Comparison of ENCODE assay signal across 8 cellular contexts in genomic region chr2:37005118-37005868, GRCh38. TPM values are rescaled to one million over a fixed set of nuclear protein-coding genes. Genes with fewer than 3 reads are reported as not detected.
A peak's percentile ranks its signal among the peaks of the same experiment; 100 is the strongest.
DNase-seq lines count a peak whose midpoint lies in the region; ATAC-seq and TF ChIP-seq lines count a peak whose summit lies in the region.

No MANE protein-coding gene starts in this region.

- no peak overlapping the region for H3K56ac ChIP-seq in mesendoderm (ENCODE audit: low read length)

- no peak overlapping the region for H3K4me2 ChIP-seq in mesendoderm (ENCODE audit: low read length)

- no peaks in the 10 kb centered on the region for H3K79me1 ChIP-seq in mesendoderm (ENCODE audit: low read length)

- H2BK15ac ChIP-seq in mesendoderm (replicated peaks; ENCODE audit: low read depth): no peak overlapping the region

- no peaks in the 10 kb centered on the region for H3K27me3 Mint-ChIP-seq in central memory CD8-positive, alpha-beta T cell
- no peaks in the 10 kb centered on the region for H3K27me3 Mint-ChIP-seq in endothelial cell (ENCODE audit: unreplicated experiment)

- peak overlapping the region; percentile 21 for H3K4me3 Mint-ChIP-seq in central memory CD8-positive, alpha-beta T cell
- H3K4me3 Mint-ChIP-seq in endothelial cell (ENCODE audit: unreplicated experiment): no peak overlapping the region

- no peaks in the 10 kb centered on the region for H3K27me3 ChIP-seq in mesendoderm (ENCODE audit: insufficient read depth, low read length, poor library complexity)

- H3K4me1 Mint-ChIP-seq in central memory CD8-positive, alpha-beta T cell: peaks cover 10% of the 10 kb centered on the region
- peaks cover 16% of the 10 kb centered on the region for H3K4me1 Mint-ChIP-seq in endothelial cell (ENCODE audit: unreplicated experiment)

- WGBS in mesendoderm (ENCODE audit: extremely low coverage, insufficient coverage, low lambda C conversion rate): no CpG with 5 or more reads among the region's 8 CpGs

- H3K9ac ChIP-seq in mesendoderm (ENCODE audit: low read length): no peak overlapping the region

- peak overlapping the region; percentile 62 for H3K27ac Mint-ChIP-seq in central memory CD8-positive, alpha-beta T cell (ENCODE audit: low read depth)
- no peak overlapping the region for H3K27ac Mint-ChIP-seq in endothelial cell (ENCODE audit: unreplicated experiment)

- H2AK5ac ChIP-seq in mesendoderm (ENCODE audit: low read length): no peak overlapping the region

- H3K4ac ChIP-seq in mesendoderm (ENCODE audit: low read depth, low read length): no peak overlapping the region

- H2BK120ac ChIP-seq in mesendoderm (ENCODE audit: low read depth, low read length): no peak overlapping the region

- H2BK5ac ChIP-seq in mesendoderm (ENCODE audit: low read length): no peak overlapping the region

- H3K4me3 ChIP-seq in mesendoderm (ENCODE audit: low read length): no peak overlapping the region

- H3K27ac ChIP-seq in 22Rv1: no peak overlapping the region
- H3K27ac ChIP-seq in mesendoderm (ENCODE audit: low read depth, low read length): no peak overlapping the region

- H3K18ac ChIP-seq in mesendoderm (ENCODE audit: low read length): no peak overlapping the region

- TF ChIP-seq CTCF in 22Rv1 (IDR thresholded peaks at IDR 0.05) (peak; percentile 78), endothelial cell (IDR thresholded peaks at IDR 0.05; ENCODE audit: unreplicated experiment) (no peak)

- peaks cover 59% of the 10 kb centered on the region for H3K36me3 Mint-ChIP-seq in central memory CD8-positive, alpha-beta T cell (ENCODE audit: insufficient read depth)
- H3K36me3 Mint-ChIP-seq in endothelial cell (ENCODE audit: low read depth, unreplicated experiment): peaks cover 21% of the 10 kb centered on the region

- H3K79me2 ChIP-seq in mesendoderm (ENCODE audit: control insufficient read depth, insufficient read depth, low read length): no peaks in the 10 kb centered on the region

- H3K36me3 ChIP-seq in mesendoderm (ENCODE audit: control insufficient read depth, insufficient read depth, low read length): no peaks in the 10 kb centered on the region

- H3K4me1 ChIP-seq in mesendoderm (ENCODE audit: control insufficient read depth, low read depth, low read length): no peaks in the 10 kb centered on the region

- H3K9me3 Mint-ChIP-seq in central memory CD8-positive, alpha-beta T cell: no peaks in the 10 kb centered on the region
- no peaks in the 10 kb centered on the region for H3K9me3 Mint-ChIP-seq in endothelial cell (ENCODE audit: unreplicated experiment)

- no peak overlapping the region for H4K5ac ChIP-seq in mesendoderm (ENCODE audit: low read length)

- peak; percentile 99 for ATAC-seq in GM18498 (IDR thresholded peaks at IDR 0.05; ENCODE audit: unreplicated experiment)
- peak; percentile 98 for ATAC-seq in HG02763 (IDR thresholded peaks at IDR 0.05; ENCODE audit: unreplicated experiment)
- ATAC-seq in central memory CD8-positive, alpha-beta T cell (replicated peaks; ENCODE audit: extremely low read depth, poor library complexity, severe bottlenecking): peak; percentile 88

- DNase-seq in NCI-H2107 treated with DMSO at 0.1 percent for 48 hours (lab: John Stamatoyannopoulos, UW; ENCODE audit: unreplicated experiment) (peak; percentile 8), mesendoderm (peak; percentile 78), endothelial cell (ENCODE audit: low spot score) (no peak), NCI-H748 treated with DMSO at 0.1 percent for 48 hours (lab: John Stamatoyannopoulos, UW) (no peak)
- no peak for DNase-seq in central memory CD8-positive, alpha-beta T cell (ENCODE audit: low spot score in 2 of 2)

- no peak overlapping the region for H4K8ac ChIP-seq in mesendoderm (ENCODE audit: low read depth, low read length)

- H3K23ac ChIP-seq in mesendoderm (ENCODE audit: low read length): no peak overlapping the region

RNA-seq across cellular contexts. Expression of gene STRN, which starts 39.0 kb away (rescaled TPM):
- polyA plus RNA-seq in mesendoderm (2013, experiment 1 of 2): 27.2 TPM
- polyA plus RNA-seq in mesendoderm (2013, experiment 2 of 2): 28.7 TPM
- 52.0 TPM for total RNA-seq in endothelial cell (ENCODE audit: unreplicated experiment)

Comparison
In these comparisons a context has a peak if more than half of its experiments do, and no peak if none do; other contexts are left out.
1. DNase-seq: peak in NCI-H2107 treated with DMSO at 0.1 percent for 48 hours (single experiment) and mesendoderm (single experiment); none in central memory CD8-positive, alpha-beta T cell (0 of 2), endothelial cell (single experiment) and NCI-H748 treated with DMSO at 0.1 percent for 48 hours (single experiment).
2. Peak in every context shown above with its lines, with median percentiles within 50 percentile points of each other: ATAC-seq.